9 cellular contexts compared by ENCODE assay signal in genomic region chr15:48358229-48358641, GRCh38. TPM values are rescaled to one million over a fixed set of nuclear protein-coding genes. Genes with fewer than 3 reads are reported as not detected.
DNase-seq lines count a peak whose midpoint lies in the region; ATAC-seq and TF ChIP-seq lines count a peak whose summit lies in the region.
"Had no signal": no experiment of that assay in that cellular context is flagged by ENCODE, and none has a peak within 500 bp of the region (broad histone marks: within the 10 kb centered on the region; RNA-seq: fewer than 3 reads in every experiment).

No MANE protein-coding gene starts in this region.

- peaks cover 11% of the 10 kb centered on the region for H3K9me3 Mint-ChIP-seq in nephron
- no peaks in the 10 kb centered on the region for H3K9me3 Mint-ChIP-seq in activated T-helper 1 cell treated with anti-CD3 and anti-CD28 coated beads, Interleukin-12 subunit alpha, Interleukin-12 subunit beta, Interleukin-2, Interleukin-4 antibody, amounts not matched to agents 30 ng/mL and 10 ng/mL and 1 ng/mL, durations not matched to agents 14 hours and 24 hours and 36 hours

- H3K27me3 Mint-ChIP-seq in nephron (ENCODE audit: low read depth), result no peaks in the 10 kb centered on the region
- H3K27me3 Mint-ChIP-seq in activated T-helper 1 cell treated with anti-CD3 and anti-CD28 coated beads, Interleukin-12 subunit alpha, Interleukin-12 subunit beta, Interleukin-2, Interleukin-4 antibody, amounts not matched to agents 30 ng/mL and 10 ng/mL and 1 ng/mL, durations not matched to agents 14 hours and 24 hours and 36 hours (ENCODE audit: insufficient read depth), result peaks cover 6% of the 10 kb centered on the region
- H3K27me3 Mint-ChIP-seq: stimulated activated naive B cell treated with anti-CD40 and anti-IgM and Interleukin-4, amounts not matched to agents 10 μg/mL and 1 μg/mL and 100 μg/mL, for 72 hours had no signal

- peak overlapping the region in 1 of 3 experiments; percentile 24 for H3K4me3 Mint-ChIP-seq in nephron
- no peak overlapping the region for H3K4me3 Mint-ChIP-seq in activated T-helper 1 cell treated with anti-CD3 and anti-CD28 coated beads, Interleukin-12 subunit alpha, Interleukin-12 subunit beta, Interleukin-2, Interleukin-4 antibody, amounts not matched to agents 30 ng/mL and 10 ng/mL and 1 ng/mL, durations not matched to agents 14 hours and 24 hours and 36 hours
- H3K4me3 Mint-ChIP-seq: stimulated activated naive B cell treated with anti-CD40 and anti-IgM and Interleukin-4, amounts not matched to agents 10 μg/mL and 1 μg/mL and 100 μg/mL, for 72 hours had no signal

- H3K27ac Mint-ChIP-seq in nephron, result peak overlapping the region; percentile 82 to 95 (median 93)
- H3K27ac Mint-ChIP-seq in activated T-helper 1 cell treated with anti-CD3 and anti-CD28 coated beads, Interleukin-12 subunit alpha, Interleukin-12 subunit beta, Interleukin-2, Interleukin-4 antibody, amounts not matched to agents 30 ng/mL and 10 ng/mL and 1 ng/mL, durations not matched to agents 14 hours and 24 hours and 36 hours, result no peak overlapping the region
- H3K27ac Mint-ChIP-seq: stimulated activated naive B cell treated with anti-CD40 and anti-IgM and Interleukin-4, amounts not matched to agents 10 μg/mL and 1 μg/mL and 100 μg/mL, for 72 hours had no signal

- no peak for ATAC-seq in HG03442 (IDR thresholded peaks at IDR 0.05; ENCODE audit: unreplicated experiment)
- no peak for ATAC-seq in GM19455 (IDR thresholded peaks at IDR 0.05; ENCODE audit: unreplicated experiment)

- peaks cover 36% of the 10 kb centered on the region for H3K4me1 Mint-ChIP-seq in nephron
- peaks cover 16% of the 10 kb centered on the region for H3K4me1 Mint-ChIP-seq in activated T-helper 1 cell treated with anti-CD3 and anti-CD28 coated beads, Interleukin-12 subunit alpha, Interleukin-12 subunit beta, Interleukin-2, Interleukin-4 antibody, amounts not matched to agents 30 ng/mL and 10 ng/mL and 1 ng/mL, durations not matched to agents 14 hours and 24 hours and 36 hours (ENCODE audit: low read depth)

- H3K36me3 Mint-ChIP-seq in nephron (ENCODE audit: low read depth), result no peaks in the 10 kb centered on the region
- H3K36me3 Mint-ChIP-seq in activated T-helper 1 cell treated with anti-CD3 and anti-CD28 coated beads, Interleukin-12 subunit alpha, Interleukin-12 subunit beta, Interleukin-2, Interleukin-4 antibody, amounts not matched to agents 30 ng/mL and 10 ng/mL and 1 ng/mL, durations not matched to agents 14 hours and 24 hours and 36 hours (ENCODE audit: low read depth), result no peaks in the 10 kb centered on the region
- H3K36me3 Mint-ChIP-seq: stimulated activated naive B cell treated with anti-CD40 and anti-IgM and Interleukin-4, amounts not matched to agents 10 μg/mL and 1 μg/mL and 100 μg/mL, for 72 hours had no signal

- DNase-seq in NCI-H510A treated with DMSO at 0.1 percent for 48 hours (lab: John Stamatoyannopoulos, UW) (peak; percentile 5), NCI-H510A (lab: John Stamatoyannopoulos, UW) (no peak), NCI-H460 (ENCODE audit: extremely low read depth, low read depth) (peak; percentile 24), dermis microvascular lymphatic vessel endothelial cell (ENCODE audit: low read depth in 2 of 2) (peak; percentile 47 to 65)
- DNase-seq in activated T-helper 1 cell treated with anti-CD3 and anti-CD28 coated beads, Interleukin-12 subunit alpha, Interleukin-12 subunit beta, Interleukin-2, Interleukin-4 antibody, amounts not matched to agents 30 ng/mL and 10 ng/mL and 1 ng/mL, durations not matched to agents 14 hours and 24 hours and 36 hours (ENCODE audit: low spot score), result no peak
- DNase-seq: stimulated activated naive B cell treated with anti-CD40 and anti-IgM and Interleukin-4, amounts not matched to agents 10 μg/mL and 1 μg/mL and 100 μg/mL, for 72 hours had no signal

- TF ChIP-seq CTCF in nephron (IDR thresholded peaks at IDR 0.05; ENCODE audit: unreplicated experiment in 3 of 3), result peak; percentile 64 to 80 (median 68)

- intact Hi-C loops in activated T-helper 1 cell treated with anti-CD3 and anti-CD28 coated beads, Interleukin-12 subunit alpha, Interleukin-12 subunit beta, Interleukin-2, Interleukin-4 antibody, amounts not matched to agents 30 ng/mL and 10 ng/mL and 1 ng/mL, durations not matched to agents 14 hours and 24 hours and 36 hours (cut with micrococcal nuclease), result loop anchor here (5.0 kb wide), 2 partner anchors 449 to 504 kb away; no protein-coding TSS in a partner anchor

RNA-seq across cellular contexts. Expression of gene DUT, which starts 27.0 kb away (rescaled TPM):
- total RNA-seq in NCI-H460 (2014; rRNA removed; shearing (Covaris generic)), result 84.9 and 85.9 TPM in 2 replicates
- 120 and 127 TPM in 2 replicates for polyA plus RNA-seq in NCI-H460 (2014; cell fraction: nucleus; rRNA removed)
- total RNA-seq in dermis microvascular lymphatic vessel endothelial cell, result 34.5 and 38.0 TPM in 2 replicates
- total RNA-seq in activated T-helper 1 cell treated with anti-CD3 and anti-CD28 coated beads, Interleukin-12 subunit alpha, Interleukin-12 subunit beta, Interleukin-2, Interleukin-4 antibody, amounts not matched to agents 30 ng/mL and 10 ng/mL and 1 ng/mL, durations not matched to agents 14 hours and 24 hours and 36 hours, result 244 and 252 TPM in 2 replicates

Comparison
In these comparisons a context has a peak if more than half of its experiments do, and no peak if none do; other contexts are left out.
1. DNase-seq: peak in NCI-H510A treated with DMSO at 0.1 percent for 48 hours (single experiment), NCI-H460 (single experiment) and dermis microvascular lymphatic vessel endothelial cell (2 of 2); none in NCI-H510A (single experiment) and activated T-helper 1 cell treated with anti-CD3 and anti-CD28 coated beads, Interleukin-12 subunit alpha, Interleukin-12 subunit beta, Interleukin-2, Interleukin-4 antibody, amounts not matched to agents 30 ng/mL and 10 ng/mL and 1 ng/mL, durations not matched to agents 14 hours and 24 hours and 36 hours (single experiment).